In genomic region chr5:68074633-68075032, GRCh38 we compare ENCODE assay signal across 1 cellular context.
TF ChIP-seq lines count a peak whose summit lies in the region.

No MANE protein-coding gene starts in this region.

TF ChIP-seq in HepG2, 621 proteins besides CTCF, POLR2A, EP300 and RAD21 (continued from another document):
- TF ChIP-seq ZNF354B (CRISPR knock-in tag; IDR thresholded peaks at IDR 0.05) (no peak), SNRNP70 (IDR thresholded peaks at IDR 0.05; ENCODE audit: low read depth, low read length) (no peak), ZBTB37 (CRISPR knock-in tag; IDR thresholded peaks at IDR 0.05) (no peak), MEF2D (CRISPR knock-in tag; IDR thresholded peaks at IDR 0.05) (no peak), ESRRA (CRISPR knock-in tag; IDR thresholded peaks at IDR 0.05; ENCODE audit: low read depth) (no peak), POLR2AphosphoS5 (IDR thresholded peaks at IDR 0.05; ENCODE audit: low read depth, low read length) (no peak)
